In genomic region chr11:47234669-47235075, GRCh38 we compare ENCODE assay signal across 9 cellular contexts. TPM values are rescaled to one million over a fixed set of nuclear protein-coding genes. Genes with fewer than 3 reads are reported as not detected.
DNase-seq lines count a peak whose midpoint lies in the region; ATAC-seq, FAIRE-seq and TF ChIP-seq lines count a peak whose summit lies in the region.
"Had no signal": no experiment of that assay in that cellular context is flagged by ENCODE, and none has a peak within 500 bp of the region (broad histone marks: within the 10 kb centered on the region; RNA-seq: fewer than 3 reads in every experiment).

No MANE protein-coding gene starts in this region.

- H3K27me3 Mint-ChIP-seq in naive thymus-derived CD8-positive, alpha-beta T cell = no peaks in the 10 kb centered on the region

- H4K20me1 ChIP-seq in K562 (replicated peaks; ENCODE audit: control insufficient read depth, insufficient read depth, low read length) = no peaks in the 10 kb centered on the region; the same call in 1 of the 2 replicates

- in situ Hi-C loops in K562 (cut with MboI) = no loop called here

- TF ChIP-seq CTCF in K562 (IDR thresholded peaks at IDR 0.05 in 2 of 3, conservative IDR thresholded peaks at IDR 0.05 in 1 of 3; ENCODE audit: insufficient read depth in 2 of 3, low read depth in 1 of 3, low read length in 3 of 3) (no peak), tibial nerve (IDR thresholded peaks at IDR 0.05) (no peak)

- H3K9me1 ChIP-seq in K562 (ENCODE audit: control insufficient read depth, insufficient read depth, low read length) = peaks cover 2% of the 10 kb centered on the region

- H3K4me1 ChIP-seq in K562 (replicated peaks in 1 of 2; ENCODE audit: control insufficient read depth in 2 of 2, insufficient read depth in 2 of 2, low read length in 2 of 2) (peaks cover 4 to 5% of the 10 kb centered on the region in 2 experiments; a peak in 2 of 5 replicates), tibial nerve (peaks cover 0 to 20% (median 2%) of the 10 kb centered on the region in 4 donors)

- 68% methylated on average over 11 of the region's 12 CpGs for WGBS in K562 (ENCODE audit: insufficient coverage, low coverage, missing lambda C conversion rate)
- WGBS in tibial nerve, 2 donors = 63 to 74% methylated on average over 12 of the region's 12 CpGs

- FAIRE-seq in K562 (lab: Jason Lieb, UNC) = no peak
- FAIRE-seq: G401.6 had no signal

- H3K79me2 ChIP-seq in K562 (ENCODE audit: control insufficient read depth, insufficient read depth, low read length) = no peaks in the 10 kb centered on the region

- TF ChIP-seq RAD21 in K562 (CRISPR knock-in tag; conservative IDR thresholded peaks at IDR 0.05 in 1 of 2, IDR thresholded peaks at IDR 0.05 in 1 of 2) = no peak

- H3K9ac ChIP-seq in K562 (ENCODE audit: insufficient read depth in 1 of 2, low read depth in 2 of 2, low read length in 2 of 2) = peak overlapping the region in 1 of 2 experiments; percentile 75; a peak in 1 of 4 replicates

- H3K4me3 Mint-ChIP-seq in naive thymus-derived CD8-positive, alpha-beta T cell = peak overlapping the region; percentile 40 to 87 (median 80)

- DNase-seq in COLO668 (lab: John Stamatoyannopoulos, UW; ENCODE audit: unreplicated experiment) = peak; percentile 43
- peak; percentile 58 for DNase-seq in T follicular helper cell (ENCODE audit: low read depth)
- DNase-seq in K562 (ENCODE audit: extremely low read depth in 1 of 4, low spot score in 3 of 4) = no peak
- DNase-seq in naive thymus-derived CD8-positive, alpha-beta T cell = peak; percentile 12 to 91 (median 84)
- DNase-seq in tibial nerve (ENCODE audit: low spot score in 2 of 2) = no peak
- no peak for DNase-seq in GOT3 (lab: John Stamatoyannopoulos, UW)
- DNase-seq in NOMO-1 (lab: John Stamatoyannopoulos, UW; ENCODE audit: unreplicated experiment in 2 of 2) = no peak

- H3K4me1 Mint-ChIP-seq in naive thymus-derived CD8-positive, alpha-beta T cell = peaks cover 15 to 27% (median 22%) of the 10 kb centered on the region in 4 donors

- BruUV-seq in K562 (replicated peaks; lab: Mats Ljungman, UMichigan) = no TSS peak

- no peaks in the 10 kb centered on the region for H3K9me3 ChIP-seq in K562 (replicated peaks; ENCODE audit: control insufficient read depth, insufficient read depth, low read depth, low read length)
- H3K9me3 ChIP-seq in tibial nerve = no peaks in the 10 kb centered on the region

- POLR2A ChIA-PET in K562 (lab: Yijun Ruan, JAX) = interaction anchor here (0.7 to 10.7 kb wide), 5 partner anchors 11 to 100 kb away, joined by 3 to 110 read pairs (median 3); partner anchors contain the start of genes ACP2 and NR1H3
- POLR2A ChIA-PET in naive thymus-derived CD8-positive, alpha-beta T cell (lab: Charles Lee) = interaction anchor here (0.5 to 5.7 kb wide), 10 partner anchors 9 to 164 kb away, joined by 3 to 62 read pairs (median 5); partner anchors contain the start of genes ACP2, DDB2 and MADD

- TF ChIP-seq EP300 in K562 (IDR thresholded peaks at IDR 0.05; ENCODE audit: low read length) (no peak), tibial nerve (IDR thresholded peaks at IDR 0.05) (no peak)

- H3K27ac Mint-ChIP-seq in naive thymus-derived CD8-positive, alpha-beta T cell = peak overlapping the region; percentile 87 to 100 (median 96)

- CTCF ChIA-PET in K562 (lab: Yijun Ruan, JAX; ENCODE audit: low intra/inter-chr PET ratio) = interaction anchor here (2.0 kb wide), 1 partner anchor 119 kb away, joined by 9 read pairs; the partner anchor contains the start of gene MYBPC3

- H3K36me3 ChIP-seq in K562 (ENCODE audit: control insufficient read depth, insufficient read depth, low read length) (peaks cover 19% of the 10 kb centered on the region; the same call in 2 of the 3 replicates), tibial nerve (peaks cover 0 to 61% (median 2%) of the 10 kb centered on the region in 3 donors)

- H3K4me2 ChIP-seq in K562 (ENCODE audit: insufficient read depth, low read length) = no peak overlapping the region

- H3K27ac ChIP-seq in K562 (ENCODE audit: extremely low read depth, low read depth, low read length) (no peak overlapping the region), tibial nerve (peak overlapping the region in 1 of 4 donors; percentile 29)

- peaks cover 0 to 32% (median 7%) of the 10 kb centered on the region in 3 donors for H3K36me3 Mint-ChIP-seq in naive thymus-derived CD8-positive, alpha-beta T cell

- intact Hi-C loops in K562 (cut with micrococcal nuclease) = no loop called here

- H3K4me3 ChIP-seq in K562 (no peak overlapping the region), tibial nerve (no peak overlapping the region)

- TF ChIP-seq POLR2A in K562 (conservative IDR thresholded peaks at IDR 0.05) = no peak
- TF ChIP-seq POLR2A in tibial nerve (IDR thresholded peaks at IDR 0.05) = no peak

- H2AFZ ChIP-seq in K562 (ENCODE audit: low read depth, low read length) = no peak overlapping the region

- H3K27me3 ChIP-seq in K562 (ENCODE audit: control insufficient read depth in 2 of 2, insufficient read depth in 2 of 2, low read length in 2 of 2) (no peaks in the 10 kb centered on the region), tibial nerve (no peaks in the 10 kb centered on the region)

- ATAC-seq in K562 = no peak
- peak; percentile 94 to 95 for ATAC-seq in naive thymus-derived CD8-positive, alpha-beta T cell
- ATAC-seq in GM21526 (IDR thresholded peaks at IDR 0.05; ENCODE audit: low FRiP score, unreplicated experiment) = no peak

- H3K9me3 Mint-ChIP-seq in naive thymus-derived CD8-positive, alpha-beta T cell = no peaks in the 10 kb centered on the region

RNA-seq across cellular contexts. Expression of gene ACP2, which starts 13.9 kb away (rescaled TPM):
- total RNA-seq in K562 (2011; cell fraction: chromatin; rRNA removed; ENCODE audit: low replicate concordance) = 46.3 and 108 TPM in 2 replicates
- 76.0 and 80.0 TPM in 2 replicates for total RNA-seq in K562 (2011; cell fraction: nucleolus; rRNA removed)
- total RNA-seq in K562 (2011; cell fraction: nucleoplasm; rRNA removed) = 60.6 and 60.9 TPM in 2 replicates
- total RNA-seq in K562 (2014; rRNA removed) (14.3 and 16.2 TPM in 2 replicates), K562 (2014; rRNA removed; fragmentation: Illumina TruSeq; extraction: Trizol) (7.1 and 8.6 TPM in 2 replicates), K562 (2015; rRNA removed; fragmentation: Illumina TruSeq; extraction: Trizol) (11.6 and 12.1 TPM in 2 replicates), K562 (2021) (17.8 and 20.0 TPM in 2 replicates), tibial nerve (10 to 100 TPM; 38.5 to 88.1 (median 58.8) TPM)
- polyA plus RNA-seq in K562 (2011; rRNA removed) (7.0 and 10.4 TPM in 2 replicates), K562 (2014; fragmentation: Illumina TruSeq; extraction: Trizol) (14.0 and 19.1 TPM in 2 replicates), K562 (2014; fragmentation: Nextera tagmentation; extraction: Ambion mirVana) (1 to 10 TPM; 1.9 to 2.2 TPM), K562 (2014; rRNA removed) (12.4 and 14.4 TPM in 2 replicates)
- 8.2 and 13.6 TPM in 2 replicates for polyA plus RNA-seq in K562 (2011; cell fraction: cytosol; rRNA removed)
- polyA plus RNA-seq in K562 (2011; cell fraction: nucleus; rRNA removed) = 27.8 and 55.7 TPM in 2 replicates
- polyA plus RNA-seq in K562 (2012) = 13.9 and 20.7 TPM in 2 replicates
- polyA minus RNA-seq in K562 (2011; rRNA and poly(A)+ RNA removed) = 10.9 and 11.2 TPM in 2 replicates
- 9.5 and 12.3 TPM in 2 replicates for polyA minus RNA-seq in K562 (2011; cell fraction: cytosol; rRNA and poly(A)+ RNA removed)
- polyA minus RNA-seq in K562 (2011; cell fraction: nucleus; rRNA and poly(A)+ RNA removed) = 25.4 and 26.9 TPM in 2 replicates
- total RNA-seq in naive thymus-derived CD8-positive, alpha-beta T cell = 10 to 100 TPM; 25.8 to 27.8 TPM
- polyA plus RNA-seq in naive thymus-derived CD8-positive, alpha-beta T cell = 1 to 10 TPM; 4.4 to 10.0 (median 8.0) TPM

RNA-seq across cellular contexts. Expression of gene DDB2, which starts 19.9 kb away (rescaled TPM):
- total RNA-seq in K562 (2011; cell fraction: chromatin; rRNA removed; ENCODE audit: low replicate concordance) = 56.3 and 66.6 TPM in 2 replicates
- 38.7 TPM in 2 replicates for total RNA-seq in K562 (2011; cell fraction: nucleolus; rRNA removed)
- total RNA-seq in K562 (2011; cell fraction: nucleoplasm; rRNA removed) = 45.0 and 46.9 TPM in 2 replicates
- 12.7 and 13.3 TPM in 2 replicates for total RNA-seq in K562 (2014; rRNA removed)
- 8.7 and 9.0 TPM in 2 replicates for total RNA-seq in K562 (2014; rRNA removed; fragmentation: Illumina TruSeq; extraction: Trizol)
- total RNA-seq in K562 (2015; rRNA removed; fragmentation: Illumina TruSeq; extraction: Trizol) = 10.1 and 10.9 TPM in 2 replicates
- 9.0 and 10.5 TPM in 2 replicates for total RNA-seq in K562 (2021)
- polyA plus RNA-seq in K562 (2011; rRNA removed) = 17.1 and 17.5 TPM in 2 replicates
- 12.9 and 16.0 TPM in 2 replicates for polyA plus RNA-seq in K562 (2011; cell fraction: cytosol; rRNA removed)
- polyA plus RNA-seq in K562 (2011; cell fraction: nucleus; rRNA removed) = 54.5 and 57.5 TPM in 2 replicates
- 11.5 and 20.9 TPM in 2 replicates for polyA plus RNA-seq in K562 (2012)
- 10.1 and 10.4 TPM in 2 replicates for polyA plus RNA-seq in K562 (2014; fragmentation: Illumina TruSeq; extraction: Trizol)
- polyA plus RNA-seq in K562 (2014; fragmentation: Nextera tagmentation; extraction: Ambion mirVana) = 10 to 100 TPM in 1 of 2 experiments, 1 to 10 TPM in 1; 9.0 to 10.3 TPM
- polyA plus RNA-seq in K562 (2014; rRNA removed) = 12.0 and 18.6 TPM in 2 replicates
- polyA minus RNA-seq in K562 (2011; rRNA and poly(A)+ RNA removed) = 12.9 and 16.8 TPM in 2 replicates
- 5.5 and 8.0 TPM in 2 replicates for polyA minus RNA-seq in K562 (2011; cell fraction: cytosol; rRNA and poly(A)+ RNA removed)
- polyA minus RNA-seq in K562 (2011; cell fraction: nucleus; rRNA and poly(A)+ RNA removed) = 17.4 and 23.8 TPM in 2 replicates
- total RNA-seq in naive thymus-derived CD8-positive, alpha-beta T cell = 100 to 1,000 TPM in 1 of 2 experiments, 10 to 100 TPM in 1; 98.9 to 101 TPM
- 10 to 100 TPM; 20.7 to 25.4 (median 24.4) TPM for polyA plus RNA-seq in naive thymus-derived CD8-positive, alpha-beta T cell
- total RNA-seq in tibial nerve = 10 to 100 TPM; 43.8 to 82.8 (median 52.4) TPM

RNA-seq across cellular contexts. Expression of gene NR1H3, which starts 23.1 kb away (rescaled TPM):
- total RNA-seq in K562 (2011; cell fraction: chromatin; rRNA removed; ENCODE audit: low replicate concordance) = 39.2 and 75.3 TPM in 2 replicates
- 43.6 and 51.5 TPM in 2 replicates for total RNA-seq in K562 (2011; cell fraction: nucleolus; rRNA removed)
- 31.0 and 35.2 TPM in 2 replicates for total RNA-seq in K562 (2011; cell fraction: nucleoplasm; rRNA removed)
- 11.9 and 16.0 TPM in 2 replicates for total RNA-seq in K562 (2014; rRNA removed)
- 6.6 and 8.2 TPM in 2 replicates for total RNA-seq in K562 (2014; rRNA removed; fragmentation: Illumina TruSeq; extraction: Trizol)
- total RNA-seq in K562 (2015; rRNA removed; fragmentation: Illumina TruSeq; extraction: Trizol) = 7.8 and 11.1 TPM in 2 replicates
- total RNA-seq in K562 (2021) = 15.9 and 16.5 TPM in 2 replicates
- polyA plus RNA-seq in K562 (2011; rRNA removed) = 26.0 and 31.9 TPM in 2 replicates
- polyA plus RNA-seq in K562 (2011; cell fraction: cytosol; rRNA removed) = 38.5 and 38.7 TPM in 2 replicates
- 66.1 and 82.8 TPM in 2 replicates for polyA plus RNA-seq in K562 (2011; cell fraction: nucleus; rRNA removed)
- polyA plus RNA-seq in K562 (2012) = 16.1 and 20.9 TPM in 2 replicates
- polyA plus RNA-seq in K562 (2014; fragmentation: Illumina TruSeq; extraction: Trizol) = 12.0 and 15.2 TPM in 2 replicates
- polyA plus RNA-seq in K562 (2014; fragmentation: Nextera tagmentation; extraction: Ambion mirVana) = 10 to 100 TPM in 1 of 2 experiments, 1 to 10 TPM in 1; 9.8 to 10.4 TPM
- 17.5 and 18.4 TPM in 2 replicates for polyA plus RNA-seq in K562 (2014; rRNA removed)
- 15.1 and 19.2 TPM in 2 replicates for polyA minus RNA-seq in K562 (2011; rRNA and poly(A)+ RNA removed)
- polyA minus RNA-seq in K562 (2011; cell fraction: cytosol; rRNA and poly(A)+ RNA removed) = 9.9 and 20.8 TPM in 2 replicates
- polyA minus RNA-seq in K562 (2011; cell fraction: nucleus; rRNA and poly(A)+ RNA removed) = 12.8 and 23.2 TPM in 2 replicates
- 10 to 100 TPM; 13.7 to 20.3 TPM for total RNA-seq in naive thymus-derived CD8-positive, alpha-beta T cell
- 1 to 10 TPM; 3.4 to 7.2 (median 4.5) TPM for polyA plus RNA-seq in naive thymus-derived CD8-positive, alpha-beta T cell
- 100 to 1,000 TPM in 3 of 4 donors, 10 to 100 TPM in 1; 92.7 to 218 (median 124) TPM for total RNA-seq in tibial nerve

RNA-seq across cellular contexts. Expression of gene MADD, which starts 35.3 kb away (rescaled TPM):
- total RNA-seq in K562 (2011; cell fraction: chromatin; rRNA removed; ENCODE audit: low replicate concordance) = 267 and 427 TPM in 2 replicates
- total RNA-seq in K562 (2011; cell fraction: nucleolus; rRNA removed) = 135 and 141 TPM in 2 replicates
- 157 and 178 TPM in 2 replicates for total RNA-seq in K562 (2011; cell fraction: nucleoplasm; rRNA removed)
- total RNA-seq in K562 (2014; rRNA removed) = 33.6 and 34.4 TPM in 2 replicates
- total RNA-seq in K562 (2014; rRNA removed; fragmentation: Illumina TruSeq; extraction: Trizol) = 22.2 and 22.6 TPM in 2 replicates
- total RNA-seq in K562 (2015; rRNA removed; fragmentation: Illumina TruSeq; extraction: Trizol) = 28.7 and 34.3 TPM in 2 replicates
- total RNA-seq in K562 (2021) = 53.6 and 57.6 TPM in 2 replicates
- polyA plus RNA-seq in K562 (2011; rRNA removed) = 37.0 and 54.1 TPM in 2 replicates
- polyA plus RNA-seq in K562 (2011; cell fraction: cytosol; rRNA removed) = 37.6 and 44.5 TPM in 2 replicates
- 196 and 230 TPM in 2 replicates for polyA plus RNA-seq in K562 (2011; cell fraction: nucleus; rRNA removed)
- 39.6 and 44.4 TPM in 2 replicates for polyA plus RNA-seq in K562 (2012)
- polyA plus RNA-seq in K562 (2014; fragmentation: Illumina TruSeq; extraction: Trizol) = 41.6 and 41.9 TPM in 2 replicates
- 1 to 10 TPM in 1 of 2 experiments, under 1 TPM in 1; 0.68 to 3.2 TPM for polyA plus RNA-seq in K562 (2014; fragmentation: Nextera tagmentation; extraction: Ambion mirVana)
- polyA plus RNA-seq in K562 (2014; rRNA removed) = 43.4 and 47.6 TPM in 2 replicates
- polyA minus RNA-seq in K562 (2011; rRNA and poly(A)+ RNA removed) = 47.0 and 48.6 TPM in 2 replicates
- 37.4 and 47.8 TPM in 2 replicates for polyA minus RNA-seq in K562 (2011; cell fraction: cytosol; rRNA and poly(A)+ RNA removed)
- polyA minus RNA-seq in K562 (2011; cell fraction: nucleus; rRNA and poly(A)+ RNA removed) = 52.0 and 80.3 TPM in 2 replicates
- 100 to 1,000 TPM; 121 to 127 TPM for total RNA-seq in naive thymus-derived CD8-positive, alpha-beta T cell
- 10 to 100 TPM; 15.2 to 22.1 (median 17.7) TPM for polyA plus RNA-seq in naive thymus-derived CD8-positive, alpha-beta T cell
- 10 to 100 TPM; 41.9 to 68.0 (median 52.2) TPM for total RNA-seq in tibial nerve

RNA-seq across cellular contexts. Expression of gene PACSIN3, which starts 48.4 kb away (rescaled TPM):
- total RNA-seq in K562 (2011; cell fraction: chromatin; rRNA removed; ENCODE audit: low replicate concordance) = 3.9 and 14.6 TPM in 2 replicates
- 11.6 and 12.7 TPM in 2 replicates for total RNA-seq in K562 (2011; cell fraction: nucleolus; rRNA removed)
- total RNA-seq in K562 (2011; cell fraction: nucleoplasm; rRNA removed) = 6.0 and 7.3 TPM in 2 replicates
- 15.5 and 18.8 TPM in 2 replicates for total RNA-seq in K562 (2014; rRNA removed)
- 1.5 and 3.5 TPM in 2 replicates for total RNA-seq in K562 (2014; rRNA removed; fragmentation: Illumina TruSeq; extraction: Trizol)
- total RNA-seq in K562 (2015; rRNA removed; fragmentation: Illumina TruSeq; extraction: Trizol) = 8.8 and 9.6 TPM in 2 replicates
- total RNA-seq in K562 (2021) = 13.8 and 18.1 TPM in 2 replicates
- polyA plus RNA-seq in K562 (2011; rRNA removed) = 6.8 and 7.1 TPM in 2 replicates
- 6.5 and 12.3 TPM in 2 replicates for polyA plus RNA-seq in K562 (2011; cell fraction: cytosol; rRNA removed)
- 6.2 and 9.6 TPM in 2 replicates for polyA plus RNA-seq in K562 (2011; cell fraction: nucleus; rRNA removed)
- 7.3 and 10.4 TPM in 2 replicates for polyA plus RNA-seq in K562 (2012)
- polyA plus RNA-seq in K562 (2014; fragmentation: Illumina TruSeq; extraction: Trizol) = 7.1 and 9.8 TPM in 2 replicates
- under 1 TPM; 0.13 to 0.17 TPM for polyA plus RNA-seq in K562 (2014; fragmentation: Nextera tagmentation; extraction: Ambion mirVana)
- polyA plus RNA-seq in K562 (2014; rRNA removed) = 14.5 and 15.0 TPM in 2 replicates
- polyA minus RNA-seq in K562 (2011; rRNA and poly(A)+ RNA removed) = 1.9 and 3.0 TPM in 2 replicates
- 8.0 and 17.4 TPM in 2 replicates for polyA minus RNA-seq in K562 (2011; cell fraction: cytosol; rRNA and poly(A)+ RNA removed)
- polyA minus RNA-seq in K562 (2011; cell fraction: nucleus; rRNA and poly(A)+ RNA removed) = 4.7 and 5.0 TPM in 2 replicates
- total RNA-seq in naive thymus-derived CD8-positive, alpha-beta T cell = under 1 TPM in 1 of 2 experiments, not detected in 1; 0.80 TPM
- under 1 TPM in 1 of 3 donors, not detected in 2; 0.25 TPM for polyA plus RNA-seq in naive thymus-derived CD8-positive, alpha-beta T cell
- 10 to 100 TPM; 44.8 to 69.0 (median 61.6) TPM for total RNA-seq in tibial nerve

Comparison
In these comparisons a context has a peak if more than half of its experiments do, and no peak if none do; other contexts are left out.
1. DNase-seq: peak in COLO668 (single experiment), T follicular helper cell (single experiment) and naive thymus-derived CD8-positive, alpha-beta T cell (10 of 10); none in K562 (0 of 4), tibial nerve (0 of 2), GOT3 (single experiment) and NOMO-1 (0 of 2).
2. ATAC-seq: peak in naive thymus-derived CD8-positive, alpha-beta T cell (2 of 2); none in K562 (single experiment) and GM21526 (single experiment).